8 cellular contexts compared by ENCODE assay signal in the genomic region with DNA sequence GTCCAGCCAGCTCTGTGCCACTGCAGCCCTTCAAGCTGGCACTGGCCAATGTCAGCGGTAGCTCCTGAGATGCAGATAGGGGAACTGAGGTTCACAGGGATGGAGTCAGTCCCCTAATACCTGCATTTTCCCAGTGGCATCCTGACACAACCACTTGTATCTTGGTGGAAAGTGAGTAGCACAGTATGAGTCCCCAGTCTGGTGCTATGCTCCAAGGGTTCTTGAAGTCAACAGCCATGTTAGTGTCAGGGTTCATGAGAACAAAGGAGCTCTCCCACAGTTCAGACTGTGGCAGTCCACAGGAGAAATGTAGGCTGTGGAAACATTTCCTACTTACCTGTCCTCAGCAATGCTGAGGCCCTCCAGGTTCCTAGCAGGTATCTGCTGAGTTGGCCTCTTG.
"Had no signal": no experiment of that assay in that cellular context is flagged by ENCODE, and none has a peak within 500 bp of the region (broad histone marks: within the 10 kb centered on the region; RNA-seq: fewer than 3 reads in every experiment).

No MANE protein-coding gene starts in this region.

- DNase-seq: GDM1, GF-D8 had no signal

- ATAC-seq: GM12878 had no signal

- H3K4me3 ChIP-seq: GM12878 had no signal

- FAIRE-seq: G401.6, GM12878, GM12891, GM12892, GM18507, GM19239 had no signal
